Comparison of ENCODE assay signal across 10 cellular contexts in the genomic region with DNA sequence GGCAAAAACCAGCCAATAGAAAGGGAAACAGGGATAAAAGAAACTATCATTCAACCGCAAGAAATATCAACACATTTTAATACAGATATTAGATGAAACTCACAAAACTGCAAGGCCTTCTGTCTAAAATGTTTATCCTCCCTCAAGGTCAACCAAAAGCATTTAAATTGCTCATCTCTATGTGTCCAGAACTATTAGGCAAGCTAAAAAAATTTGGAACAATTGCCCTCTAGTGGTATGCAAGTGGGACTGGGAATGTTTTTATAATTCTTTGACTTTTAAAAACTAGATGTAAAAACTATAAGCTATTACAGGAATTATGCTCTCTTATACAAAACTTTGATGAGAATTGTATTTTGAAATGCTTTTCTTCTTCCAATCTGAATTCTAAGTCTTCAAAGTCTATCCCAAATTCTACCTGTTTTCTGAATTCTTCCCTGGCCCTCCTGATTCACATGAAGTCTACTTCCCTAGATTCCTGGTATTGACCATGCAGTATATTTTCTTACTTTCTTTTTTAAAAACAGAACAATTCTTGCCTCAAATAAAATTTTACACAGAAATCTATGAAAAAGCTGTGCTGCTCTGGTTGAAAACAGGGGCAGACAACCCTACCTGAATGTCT. TPM values are rescaled to one million over a fixed set of nuclear protein-coding genes. Genes with fewer than 3 reads are reported as not detected.
DNase-seq lines count a peak whose midpoint lies in the region; ATAC-seq, FAIRE-seq and TF ChIP-seq lines count a peak whose summit lies in the region.
"Had no signal": no experiment of that assay in that cellular context is flagged by ENCODE, and none has a peak within 500 bp of the region (broad histone marks: within the 10 kb centered on the region; RNA-seq: fewer than 3 reads in every experiment).

No MANE protein-coding gene starts in this region.

- no peak overlapping the region for H3K4me2 ChIP-seq in HepG2 (ENCODE audit: low read depth, low read length)

- TF ChIP-seq RAD21 in HepG2 (CRISPR knock-in tag; IDR thresholded peaks at IDR 0.05), result no peak

- WGBS in HepG2 (ENCODE audit: low lambda C conversion rate), result 97% methylated on average over 1 of the region's 1 CpG

- in situ Hi-C loops in HepG2 (cut with HindIII; ENCODE audit: extremely low pct_ligation_motif_present, low pct_unique_long_range_greater_than_20kb), result no loop called here

- intact Hi-C loops in HepG2 (cut with micrococcal nuclease; ENCODE audit: unreplicated experiment), result loop anchor here (1.0 kb wide), 1 partner anchor 345 kb away; no protein-coding TSS in a partner anchor

- peaks cover 16 to 63% of the 10 kb centered on the region in 2 experiments for H3K36me3 ChIP-seq in HepG2 (replicated peaks in 1 of 2; ENCODE audit: control insufficient read depth in 1 of 2, insufficient read depth in 2 of 2, low read length in 2 of 2)
- H3K36me3 ChIP-seq in MG63, result peaks cover 80% of the 10 kb centered on the region

- CTCF ChIA-PET in HepG2 (lab: Yijun Ruan, JAX; ENCODE audit: low intra/inter-chr PET ratio, low total read pairs), result no interaction called here

- no peak overlapping the region for H3K27ac ChIP-seq in C4-2B
- no peak overlapping the region for H3K27ac ChIP-seq in HepG2 (ENCODE audit: extremely low read length, insufficient read depth, low read length)

- POLR2A ChIA-PET in HepG2 (lab: Yijun Ruan, JAX), result no interaction called here

- no peaks in the 10 kb centered on the region; the same call in 1 of the 2 replicates for H4K20me1 ChIP-seq in HepG2 (ENCODE audit: insufficient read depth, low read length)

- peaks cover 19% of the 10 kb centered on the region for H3K4me1 ChIP-seq in HepG2 (ENCODE audit: insufficient read depth, low read length)

- H3K9me3 ChIP-seq in HepG2 (ENCODE audit: low read length) (no peaks in the 10 kb centered on the region), MG63 (no peaks in the 10 kb centered on the region)

- ATAC-seq in HepG2 (no peak), GM21367 (IDR thresholded peaks at IDR 0.05; ENCODE audit: unreplicated experiment) (no peak)

- H2AFZ ChIP-seq in HepG2 (ENCODE audit: low read length), result no peak overlapping the region

- BruUV-seq in HepG2 (replicated peaks; lab: Mats Ljungman, UMichigan), result no TSS peak

- no peak for FAIRE-seq in HepG2 (lab: Jason Lieb, UNC)

- TF ChIP-seq EP300 in HepG2 (IDR thresholded peaks at IDR 0.05; ENCODE audit: low read depth in 2 of 2, low read length in 2 of 2) (no peak), HepG2 (CRISPR knock-in tag; IDR thresholded peaks at IDR 0.05; ENCODE audit: borderline replicate concordance) (no peak)

- no peak for TF ChIP-seq POLR2A in HepG2 (IDR thresholded peaks at IDR 0.05; ENCODE audit: insufficient read depth in 1 of 2, low read depth in 2 of 2, low read length in 2 of 2)

- TF ChIP-seq CTCF in C4-2B (conservative IDR thresholded peaks at IDR 0.05) (peak; percentile 83), HFF-Myc (IDR thresholded peaks at IDR 0.05; ENCODE audit: low read depth, low read length, missing control alignments) (peak; percentile 49), HepG2 (CRISPR knock-in tag; IDR thresholded peaks at IDR 0.05) (peak; percentile 11; the same call in 1 of the 2 replicates)

- peaks cover 17% of the 10 kb centered on the region for H3K79me2 ChIP-seq in HepG2 (ENCODE audit: insufficient read depth, low read length)

- no peaks in the 10 kb centered on the region; a peak in 1 of 5 replicates for H3K27me3 ChIP-seq in HepG2 (ENCODE audit: control insufficient read depth in 1 of 2, insufficient read depth in 2 of 2, low read length in 2 of 2)
- no peaks in the 10 kb centered on the region for H3K27me3 ChIP-seq in MG63

- no peak for DNase-seq in HFF-Myc (ENCODE audit: extremely low read depth, low read depth)
- peak; percentile 74 for DNase-seq in amniotic epithelial cell (ENCODE audit: low read depth)
- peak; percentile 27 for DNase-seq in HepG2 (ENCODE audit: low spot score)
- no peak for DNase-seq in MG63
- DNase-seq in amniotic stem cell (lab: John Stamatoyannopoulos, UW), result no peak
- DNase-seq in islet precursor cell, result no peak
- DNase-seq: activated CD8-positive, alpha-beta memory T cell treated with anti-CD3 and anti-CD28 coated beads, Interleukin-2, amount 50 U/mL, for 4 hours had no signal

- H3K9ac ChIP-seq in HepG2 (ENCODE audit: insufficient read depth, low read depth, low read length), result no peak overlapping the region

- H3K4me3 ChIP-seq in HFF-Myc (replicated peaks; ENCODE audit: low read depth, low read length), result no peak overlapping the region
- no peak overlapping the region for H3K4me3 ChIP-seq in HepG2 (replicated peaks in 1 of 3; ENCODE audit: insufficient read depth in 1 of 3, low read depth in 2 of 3, low read length in 3 of 3)
- no peak overlapping the region for H3K4me3 ChIP-seq in MG63

RNA-seq across cellular contexts. Expression of a gene that starts 4.9 kb away (rescaled TPM):
- total RNA-seq in HepG2 (2016; rRNA removed; fragmentation: Illumina TruSeq; extraction: Trizol), result 61.2 and 73.7 TPM in 2 replicates
- total RNA-seq in HepG2 (2016; cell fraction: cytosol; rRNA removed; fragmentation: Illumina TruSeq; extraction: Trizol; ENCODE audit: low read depth), result 41.5 and 45.6 TPM in 2 replicates
- 63.8 and 74.1 TPM in 2 replicates for total RNA-seq in HepG2 (2016; cell fraction: insoluble cytoplasmic fraction; rRNA removed; fragmentation: Illumina TruSeq; extraction: Trizol)
- total RNA-seq in HepG2 (2016; cell fraction: membrane; rRNA removed; fragmentation: Illumina TruSeq; extraction: Trizol), result 40.8 and 43.7 TPM in 2 replicates
- 42.3 and 46.0 TPM in 2 replicates for total RNA-seq in HepG2 (2016; cell fraction: nucleus; rRNA removed; fragmentation: Illumina TruSeq; extraction: Trizol)
- polyA plus RNA-seq in HepG2 (2011; rRNA removed), result 26.0 and 27.6 TPM in 2 replicates
- polyA plus RNA-seq in HepG2 (2011; cell fraction: cytosol; rRNA removed), result 10.0 and 18.5 TPM in 2 replicates
- polyA plus RNA-seq in HepG2 (2011; cell fraction: nucleus; rRNA removed), result 18.8 and 23.9 TPM in 2 replicates
- polyA plus RNA-seq in HepG2 (2012), result 40.3 and 49.4 TPM in 2 replicates
- polyA plus RNA-seq in HepG2 (2016; cell fraction: cytosol; fragmentation: Illumina TruSeq; extraction: Trizol; ENCODE audit: low read depth), result 39.3 and 49.7 TPM in 2 replicates
- polyA plus RNA-seq in HepG2 (2016; cell fraction: insoluble cytoplasmic fraction; fragmentation: Illumina TruSeq; extraction: Trizol; ENCODE audit: low read depth), result 85.1 and 88.1 TPM in 2 replicates
- 42.4 and 46.8 TPM in 2 replicates for polyA plus RNA-seq in HepG2 (2016; cell fraction: membrane; fragmentation: Illumina TruSeq; extraction: Trizol; ENCODE audit: low read depth)
- 79.7 TPM in 2 replicates for polyA plus RNA-seq in HepG2 (2016; cell fraction: nucleus; fragmentation: Illumina TruSeq; extraction: Trizol; ENCODE audit: insufficient read depth, low read depth)
- polyA minus RNA-seq in HepG2 (2011; rRNA and poly(A)+ RNA removed; ENCODE audit: low replicate concordance), result 4.7 and 10.9 TPM in 2 replicates
- polyA minus RNA-seq in HepG2 (2011; cell fraction: cytosol; rRNA and poly(A)+ RNA removed), result 10.6 and 13.9 TPM in 2 replicates
- 60.4 and 61.5 TPM in 2 replicates for polyA minus RNA-seq in HepG2 (2011; cell fraction: nucleus; rRNA and poly(A)+ RNA removed)
- total RNA-seq in MG63 (2014; rRNA removed; shearing (Covaris generic); ENCODE audit: low replicate concordance), result 62.2 and 63.9 TPM in 2 replicates

RNA-seq across cellular contexts. Expression of a gene that starts 5.1 kb away (rescaled TPM):
- 1.3 and 2.0 TPM in 2 replicates for total RNA-seq in HepG2 (2016; rRNA removed; fragmentation: Illumina TruSeq; extraction: Trizol)
- total RNA-seq in HepG2 (2016; cell fraction: cytosol; rRNA removed; fragmentation: Illumina TruSeq; extraction: Trizol; ENCODE audit: low read depth), result 0.44 and 0.61 TPM in 2 replicates
- 1.3 and 1.8 TPM in 2 replicates for total RNA-seq in HepG2 (2016; cell fraction: insoluble cytoplasmic fraction; rRNA removed; fragmentation: Illumina TruSeq; extraction: Trizol)
- total RNA-seq in HepG2 (2016; cell fraction: membrane; rRNA removed; fragmentation: Illumina TruSeq; extraction: Trizol), result 0.83 and 1.2 TPM in 2 replicates
- 1.3 TPM in 2 replicates for total RNA-seq in HepG2 (2016; cell fraction: nucleus; rRNA removed; fragmentation: Illumina TruSeq; extraction: Trizol)
- 0.96 and 1.4 TPM in 2 replicates for polyA plus RNA-seq in HepG2 (2011; rRNA removed)
- polyA plus RNA-seq in HepG2 (2011; cell fraction: cytosol; rRNA removed), result 1.3 and 1.5 TPM in 2 replicates
- 0.90 and 1.0 TPM in 2 replicates for polyA plus RNA-seq in HepG2 (2011; cell fraction: nucleus; rRNA removed)
- polyA plus RNA-seq in HepG2 (2012), result 1.0 and 1.3 TPM in 2 replicates
- polyA plus RNA-seq in HepG2 (2016; cell fraction: cytosol; fragmentation: Illumina TruSeq; extraction: Trizol; ENCODE audit: low read depth), result 0.07 and 0.12 TPM in 2 replicates
- 1.7 and 2.0 TPM in 2 replicates for polyA plus RNA-seq in HepG2 (2016; cell fraction: insoluble cytoplasmic fraction; fragmentation: Illumina TruSeq; extraction: Trizol; ENCODE audit: low read depth)
- polyA plus RNA-seq in HepG2 (2016; cell fraction: membrane; fragmentation: Illumina TruSeq; extraction: Trizol; ENCODE audit: low read depth), result 0.34 and 0.38 TPM in 2 replicates
- 0.82 and 1.1 TPM in 2 replicates for polyA plus RNA-seq in HepG2 (2016; cell fraction: nucleus; fragmentation: Illumina TruSeq; extraction: Trizol; ENCODE audit: insufficient read depth, low read depth)
- polyA minus RNA-seq in HepG2 (2011; rRNA and poly(A)+ RNA removed; ENCODE audit: low replicate concordance), result 1.8 and 3.3 TPM in 2 replicates
- polyA minus RNA-seq in HepG2 (2011; cell fraction: cytosol; rRNA and poly(A)+ RNA removed), result 0.89 and 0.97 TPM in 2 replicates
- 1.5 and 2.3 TPM in 2 replicates for polyA minus RNA-seq in HepG2 (2011; cell fraction: nucleus; rRNA and poly(A)+ RNA removed)
- 0.89 and 0.91 TPM in 2 replicates for total RNA-seq in MG63 (2014; rRNA removed; shearing (Covaris generic); ENCODE audit: low replicate concordance)

RNA-seq across cellular contexts. Expression of a gene that starts 56.6 kb away (rescaled TPM):
- total RNA-seq in HepG2 (2016; rRNA removed; fragmentation: Illumina TruSeq; extraction: Trizol), result not detected in 2 replicates
- not detected in 2 replicates for total RNA-seq in HepG2 (2016; cell fraction: cytosol; rRNA removed; fragmentation: Illumina TruSeq; extraction: Trizol; ENCODE audit: low read depth)
- total RNA-seq in HepG2 (2016; cell fraction: insoluble cytoplasmic fraction; rRNA removed; fragmentation: Illumina TruSeq; extraction: Trizol), result not detected in 2 replicates
- total RNA-seq in HepG2 (2016; cell fraction: membrane; rRNA removed; fragmentation: Illumina TruSeq; extraction: Trizol), result not detected in 2 replicates
- total RNA-seq in HepG2 (2016; cell fraction: nucleus; rRNA removed; fragmentation: Illumina TruSeq; extraction: Trizol), result not detected in 2 replicates
- not detected in 2 replicates for polyA plus RNA-seq in HepG2 (2011; rRNA removed)
- not detected in 2 replicates for polyA plus RNA-seq in HepG2 (2011; cell fraction: cytosol; rRNA removed)
- polyA plus RNA-seq in HepG2 (2011; cell fraction: nucleus; rRNA removed), result not detected in 2 replicates
- polyA plus RNA-seq in HepG2 (2012), result not detected in 2 replicates
- not detected in 2 replicates for polyA plus RNA-seq in HepG2 (2016; cell fraction: cytosol; fragmentation: Illumina TruSeq; extraction: Trizol; ENCODE audit: low read depth)
- polyA plus RNA-seq in HepG2 (2016; cell fraction: insoluble cytoplasmic fraction; fragmentation: Illumina TruSeq; extraction: Trizol; ENCODE audit: low read depth), result not detected in 2 replicates
- polyA plus RNA-seq in HepG2 (2016; cell fraction: membrane; fragmentation: Illumina TruSeq; extraction: Trizol; ENCODE audit: low read depth), result not detected in 2 replicates
- not detected in 2 replicates for polyA plus RNA-seq in HepG2 (2016; cell fraction: nucleus; fragmentation: Illumina TruSeq; extraction: Trizol; ENCODE audit: insufficient read depth, low read depth)
- not detected in 2 replicates for polyA minus RNA-seq in HepG2 (2011; rRNA and poly(A)+ RNA removed; ENCODE audit: low replicate concordance)
- polyA minus RNA-seq in HepG2 (2011; cell fraction: cytosol; rRNA and poly(A)+ RNA removed), result not detected in 2 replicates
- not detected in 2 replicates for polyA minus RNA-seq in HepG2 (2011; cell fraction: nucleus; rRNA and poly(A)+ RNA removed)
- not detected in 2 replicates for total RNA-seq in MG63 (2014; rRNA removed; shearing (Covaris generic); ENCODE audit: low replicate concordance)
- total RNA-seq: pulmonary artery endothelial cell had no signal

Comparison
In these comparisons a context has a peak if more than half of its experiments do, and no peak if none do; other contexts are left out.
1. CTCF ChIP-seq: peak in every context shown above with its lines; median percentile 83 in C4-2B; 49 in HFF-Myc; 11 in HepG2.
2. DNase-seq: peak in amniotic epithelial cell (single experiment) and HepG2 (single experiment); none in HFF-Myc (single experiment), MG63 (single experiment), amniotic stem cell (single experiment) and islet precursor cell (single experiment).